9 cellular contexts compared by ENCODE assay signal in genomic region chr3:48034000-48034516, GRCh38. TPM values are rescaled to one million over a fixed set of nuclear protein-coding genes. Genes with fewer than 3 reads are reported as not detected.
DNase-seq lines count a peak whose midpoint lies in the region; FAIRE-seq and TF ChIP-seq lines count a peak whose summit lies in the region.
"Had no signal": no experiment of that assay in that cellular context is flagged by ENCODE, and none has a peak within 500 bp of the region (broad histone marks: within the 10 kb centered on the region; RNA-seq: fewer than 3 reads in every experiment).

No MANE protein-coding gene starts in this region.

- in situ Hi-C loops in Caki2 (cut with HindIII; ENCODE audit: low pct_unique_long_range_greater_than_20kb, low sequenced_read_pairs) = no loop called here

- H3K27me3 ChIP-seq in PC-9 (ENCODE audit: insufficient read depth, low read depth) = no peaks in the 10 kb centered on the region
- no peaks in the 10 kb centered on the region for H3K27me3 ChIP-seq in small intestine (ENCODE audit: control insufficient read depth in 2 of 2, insufficient read depth in 2 of 2, low read length in 2 of 2)

- intact Hi-C loops in PC-9 (cut with micrococcal nuclease; ENCODE audit: unreplicated experiment) = loop anchor here (5.0 kb wide), 1 partner anchor 53 kb away; no protein-coding TSS in a partner anchor

- no TSS peak for BruUV-seq in PC-9 (replicated peaks; lab: Mats Ljungman, UMichigan)

- peak; percentile 61 for DNase-seq in Caki2 (ENCODE audit: low read depth)
- DNase-seq in PC-9 = peak in 1 of 2 experiments; percentile 89
- DNase-seq in endothelial cell (ENCODE audit: low spot score) = no peak
- DNase-seq in small intestine = no peak
- DNase-seq in SKM-1 treated with dmso at 0.1 percent for 144 hours (lab: John Stamatoyannopoulos, UW; ENCODE audit: unreplicated experiment) = no peak
- no peak for DNase-seq in NAMALWA (ENCODE audit: low spot score)
- DNase-seq in T-helper 9 cell = no peak
- DNase-seq: activated CD4-positive, alpha-beta T cell treated with anti-CD3 and anti-CD28 coated beads for 4 hours had no signal

- H3K27ac Mint-ChIP-seq in endothelial cell (ENCODE audit: unreplicated experiment) (peak overlapping the region; percentile 16), nephron (peak overlapping the region; percentile 43 to 85 (median 48))

- H3F3A ChIP-seq in PC-9 (ENCODE audit: insufficient read depth, low read depth) = peaks cover 30% of the 10 kb centered on the region

- no peak overlapping the region for H2AFZ ChIP-seq in PC-9

- H3K4me2 ChIP-seq in PC-9 = peak overlapping the region; percentile 25

- no peaks in the 10 kb centered on the region for H3K9me3 Mint-ChIP-seq in endothelial cell (ENCODE audit: unreplicated experiment)
- H3K9me3 Mint-ChIP-seq in nephron = no peaks in the 10 kb centered on the region

- TF ChIP-seq CTCF in PC-9 (conservative IDR thresholded peaks at IDR 0.05) (no peak), endothelial cell (IDR thresholded peaks at IDR 0.05; ENCODE audit: unreplicated experiment) (no peak), nephron (IDR thresholded peaks at IDR 0.05; ENCODE audit: unreplicated experiment in 3 of 3) (no peak)

- H3K4me1 Mint-ChIP-seq in endothelial cell (ENCODE audit: unreplicated experiment) = peaks cover 7% of the 10 kb centered on the region
- peaks cover 29% of the 10 kb centered on the region for H3K4me1 Mint-ChIP-seq in nephron

- CTCF ChIA-PET in PC-9 (lab: Charles Lee) = interaction anchor here (0.6 kb wide), 1 partner anchor 558 kb away, joined by 4 read pairs; no protein-coding TSS in a partner anchor

- H3K36me3 Mint-ChIP-seq in endothelial cell (ENCODE audit: low read depth, unreplicated experiment) (no peaks in the 10 kb centered on the region), nephron (ENCODE audit: low read depth) (no peaks in the 10 kb centered on the region)

- H3K27ac ChIP-seq in PC-9 (peak overlapping the region; percentile 64), small intestine (ENCODE audit: low read depth in 1 of 2, low read length in 1 of 2) (peak overlapping the region in 1 of 2 donors; percentile 16)

- H3K9me3 ChIP-seq in PC-9 (ENCODE audit: insufficient read depth, low read depth) (no peaks in the 10 kb centered on the region), small intestine (ENCODE audit: control insufficient read depth, low read depth) (no peaks in the 10 kb centered on the region)

- H4K20me1 ChIP-seq in PC-9 (ENCODE audit: insufficient read depth) = peaks cover 30% of the 10 kb centered on the region

- H3K4me3 ChIP-seq in PC-9 (no peak overlapping the region), small intestine (ENCODE audit: low read depth in 1 of 2, low read length in 2 of 2) (no peak overlapping the region)

- H3K27me3 Mint-ChIP-seq in endothelial cell (ENCODE audit: unreplicated experiment) (no peaks in the 10 kb centered on the region), nephron (ENCODE audit: low read depth) (no peaks in the 10 kb centered on the region)

- no peaks in the 10 kb centered on the region for H3K9me2 ChIP-seq in PC-9 (ENCODE audit: insufficient read depth)

- no peak for FAIRE-seq in small intestine (lab: Jason Lieb, UNC)

- H3K4me3 Mint-ChIP-seq in endothelial cell (ENCODE audit: unreplicated experiment) (no peak overlapping the region), nephron (no peak overlapping the region)

- no peaks in the 10 kb centered on the region for H3K36me3 ChIP-seq in PC-9 (ENCODE audit: low read depth)
- no peaks in the 10 kb centered on the region for H3K36me3 ChIP-seq in small intestine (ENCODE audit: control insufficient read depth in 2 of 2, insufficient read depth in 2 of 2, low read length in 2 of 2)

- 41 to 52% (median 47%) methylated on average over 2 of the region's 2 CpGs for WGBS in small intestine, 3 donors

- POLR2A ChIA-PET in PC-9 (lab: Charles Lee; ENCODE audit: unreplicated experiment) = interaction anchor here (0.6 to 0.7 kb wide), 2 partner anchors 21 to 400 kb away, joined by 4 to 7 read pairs; no protein-coding TSS in a partner anchor

- H3K4me1 ChIP-seq in PC-9 (replicated peaks; ENCODE audit: insufficient read depth) (peaks cover 24% of the 10 kb centered on the region), small intestine (ENCODE audit: control insufficient read depth in 2 of 2, insufficient read depth in 1 of 2, low read depth in 1 of 2, low read length in 1 of 2) (peaks cover 0 to 4% of the 10 kb centered on the region in 2 donors)

- peaks cover 59% of the 10 kb centered on the region for H3K79me2 ChIP-seq in PC-9 (ENCODE audit: low read depth)

RNA-seq across cellular contexts. Expression of gene MAP4, which starts 17.8 kb away (rescaled TPM):
- 27.6 and 29.1 TPM in 2 replicates for total RNA-seq in Caki2 (2014; rRNA removed; shearing (Covaris generic); ENCODE audit: low replicate concordance)
- total RNA-seq in PC-9 (2021) (157 and 187 TPM in 2 replicates), endothelial cell (ENCODE audit: unreplicated experiment) (155 TPM)
- 10 to 100 TPM; 30.0 to 74.2 (median 37.1) TPM for polyA plus RNA-seq in small intestine
